In genomic region chr12:5172886-5173285, GRCh38 we compare ENCODE assay signal across 23 cellular contexts.
"Had no signal": no experiment of that assay in that cellular context is flagged by ENCODE, and none has a peak within 500 bp of the region (broad histone marks: within the 10 kb centered on the region; RNA-seq: fewer than 3 reads in every experiment).

No MANE protein-coding gene starts in this region.

- H3K4me1 Mint-ChIP-seq: activated naive CD8-positive, alpha-beta T cell treated with anti-CD3 and anti-CD28 coated beads, Interleukin-2, amount 50 U/mL, for 24 hours; memory B cell had no signal

- DNase-seq: activated CD4-positive, alpha-beta T cell treated with anti-CD3 and anti-CD28 coated beads for 1 hour; activated CD4-positive, alpha-beta T cell treated with anti-CD3 and anti-CD28 coated beads, Interleukin-2, amount 50 U/mL, for 1 hour; activated CD8-positive, alpha-beta T cell treated with anti-CD3 and anti-CD28 coated beads, Interleukin-2, amount 10 ng/mL, durations not matched to agents 7 days and 5 days; activated gamma-delta T cell; activated naive CD4-positive, alpha-beta T cell treated with anti-CD3 and anti-CD28 coated beads, Interleukin-2, amount 50 U/mL, for 16 hours; activated naive CD8-positive, alpha-beta T cell treated with anti-CD3 and anti-CD28 coated beads, Interleukin-2, amount 50 U/mL, for 24 hours; anterior cingulate cortex; islet precursor cell; left colon; ovary; right cardiac atrium; stimulated activated CD4-positive, alpha-beta T cell treated with anti-CD3 and anti-CD28 coated beads, Interleukin-12 subunit alpha, Interleukin-12 subunit beta, amount 100 ng/mL, for 4 hours; stimulated activated CD4-positive, alpha-beta T cell treated with anti-CD3 and anti-CD28 coated beads, Interleukin-4, amount 100 ng/mL, for 4 hours; substantia nigra; thyroid gland; upper lobe of right lung had no signal

- H3K4me1 ChIP-seq: thyroid gland, upper lobe of right lung had no signal

- H3K4me3 Mint-ChIP-seq: activated CD8-positive, alpha-beta T cell treated with anti-CD3 and anti-CD28 coated beads, Interleukin-2, amount 10 ng/mL, durations not matched to agents 7 days and 5 days; activated naive CD8-positive, alpha-beta T cell treated with anti-CD3 and anti-CD28 coated beads, Interleukin-2, amount 50 U/mL, for 24 hours; activated T-helper 1 cell treated with anti-CD3 and anti-CD28 coated beads, Interleukin-12 subunit alpha, Interleukin-12 subunit beta, Interleukin-2, Interleukin-4 antibody, amounts not matched to agents 30 ng/mL and 10 ng/mL and 1 ng/mL, durations not matched to agents 14 hours and 24 hours and 36 hours; brain; memory B cell; nephron; stimulated activated naive CD8-positive, alpha-beta T cell treated with anti-CD3 and anti-CD28 coated beads, Interleukin-15, Interleukin-2, amounts not matched to agents 100 ng/mL and 50 ng/mL, for 24 hours had no signal

- H3K4me3 ChIP-seq: heart right ventricle, ovary, thyroid gland, upper lobe of right lung had no signal

- H3K27ac Mint-ChIP-seq: activated CD8-positive, alpha-beta T cell treated with anti-CD3 and anti-CD28 coated beads, Interleukin-2, amount 10 ng/mL, durations not matched to agents 7 days and 5 days; activated naive CD8-positive, alpha-beta T cell treated with anti-CD3 and anti-CD28 coated beads, Interleukin-2, amount 50 U/mL, for 24 hours; activated T-helper 1 cell treated with anti-CD3 and anti-CD28 coated beads, Interleukin-12 subunit alpha, Interleukin-12 subunit beta, Interleukin-2, Interleukin-4 antibody, amounts not matched to agents 30 ng/mL and 10 ng/mL and 1 ng/mL, durations not matched to agents 14 hours and 24 hours and 36 hours; brain; memory B cell; nephron; stimulated activated naive CD8-positive, alpha-beta T cell treated with anti-CD3 and anti-CD28 coated beads, Interleukin-15, Interleukin-2, amounts not matched to agents 100 ng/mL and 50 ng/mL, for 24 hours had no signal

- H3K9me3 ChIP-seq: heart right ventricle, neutrophil, ovary, thyroid gland, upper lobe of right lung had no signal

- H3K9me3 Mint-ChIP-seq: activated T-helper 1 cell treated with anti-CD3 and anti-CD28 coated beads, Interleukin-12 subunit alpha, Interleukin-12 subunit beta, Interleukin-2, Interleukin-4 antibody, amounts not matched to agents 30 ng/mL and 10 ng/mL and 1 ng/mL, durations not matched to agents 14 hours and 24 hours and 36 hours; brain; nephron; stimulated activated naive CD8-positive, alpha-beta T cell treated with anti-CD3 and anti-CD28 coated beads, Interleukin-15, Interleukin-2, amounts not matched to agents 100 ng/mL and 50 ng/mL, for 24 hours had no signal

- H3K27me3 ChIP-seq: ovary, thyroid gland had no signal

- H3K36me3 Mint-ChIP-seq: brain, memory B cell had no signal

- H3K36me3 ChIP-seq: heart right ventricle, neutrophil, ovary, thyroid gland, upper lobe of right lung had no signal

- H3K27ac ChIP-seq: heart right ventricle, neutrophil, ovary, thyroid gland, upper lobe of right lung had no signal
